In genomic region chr10:6045600-6046457, GRCh38 we compare ENCODE assay signal across 16 cellular contexts. TPM values are rescaled to one million over a fixed set of nuclear protein-coding genes. Genes with fewer than 3 reads are reported as not detected.
DNase-seq lines count a peak whose midpoint lies in the region; ATAC-seq, FAIRE-seq and TF ChIP-seq lines count a peak whose summit lies in the region.
"Had no signal": no experiment of that assay in that cellular context is flagged by ENCODE, and none has a peak within 500 bp of the region (broad histone marks: within the 10 kb centered on the region; RNA-seq: fewer than 3 reads in every experiment).

No MANE protein-coding gene starts in this region.

- no peaks in the 10 kb centered on the region for H3K9me3 ChIP-seq in CD4-positive, alpha-beta T cell (ENCODE audit: control insufficient read depth, low read length)

- no peak for TF ChIP-seq POLR2A in GM12892 (IDR thresholded peaks at IDR 0.05; ENCODE audit: low read depth, low read length)

- H3K27me3 ChIP-seq in CD4-positive, alpha-beta T cell (ENCODE audit: control insufficient read depth, insufficient read depth, low read length), result no peaks in the 10 kb centered on the region

- peak overlapping the region; percentile 77 for H3K27ac Mint-ChIP-seq in CD4-positive, alpha-beta T cell
- H3K27ac Mint-ChIP-seq in activated T-helper 17 cell treated with anti-CD3 and anti-CD28 coated beads, Interleukin-2, amount 50 U/mL, for 72 hours, result peak overlapping the region; percentile 97
- no peak overlapping the region for H3K27ac Mint-ChIP-seq in natural killer cell
- H3K27ac Mint-ChIP-seq: GM23338 had no signal

- no peaks in the 10 kb centered on the region for H3K9me3 Mint-ChIP-seq in CD4-positive, alpha-beta T cell
- H3K9me3 Mint-ChIP-seq in activated T-helper 17 cell treated with anti-CD3 and anti-CD28 coated beads, Interleukin-2, amount 50 U/mL, for 72 hours, result no peaks in the 10 kb centered on the region
- H3K9me3 Mint-ChIP-seq in natural killer cell, result no peaks in the 10 kb centered on the region
- H3K9me3 Mint-ChIP-seq: GM23338 had no signal

- no peak overlapping the region for H3K27ac ChIP-seq in CD4-positive, alpha-beta T cell (ENCODE audit: low read depth, low read length)
- H3K27ac ChIP-seq: hepatocyte had no signal

- H3K4me1 Mint-ChIP-seq in CD4-positive, alpha-beta T cell (ENCODE audit: low read depth), result peaks cover 79% of the 10 kb centered on the region
- H3K4me1 Mint-ChIP-seq in activated T-helper 17 cell treated with anti-CD3 and anti-CD28 coated beads, Interleukin-2, amount 50 U/mL, for 72 hours, result peaks cover 77% of the 10 kb centered on the region
- peaks cover 20 to 29% of the 10 kb centered on the region in 2 donors for H3K4me1 Mint-ChIP-seq in natural killer cell

- no peak for TF ChIP-seq CTCF in CD4-positive, alpha-beta T cell (IDR thresholded peaks at IDR 0.05)
- no peak for TF ChIP-seq CTCF in natural killer cell (IDR thresholded peaks at IDR 0.05)

- CTCF ChIA-PET in CD4-positive, alpha-beta T cell (lab: Charles Lee), result interaction anchor here (1.0 to 1.3 kb wide), 2 partner anchors 31 to 41 kb away, joined by 3 read pairs; no protein-coding TSS in a partner anchor

- peak overlapping the region; percentile 74 for H3K4me3 Mint-ChIP-seq in CD4-positive, alpha-beta T cell
- peak overlapping the region; percentile 85 for H3K4me3 Mint-ChIP-seq in activated T-helper 17 cell treated with anti-CD3 and anti-CD28 coated beads, Interleukin-2, amount 50 U/mL, for 72 hours
- peak overlapping the region; percentile 28 for H3K4me3 Mint-ChIP-seq in natural killer cell
- H3K4me3 Mint-ChIP-seq: GM23338 had no signal

- FAIRE-seq in GM12892 (lab: Jason Lieb, UNC), result peak; percentile 74

- H3K27me3 Mint-ChIP-seq in CD4-positive, alpha-beta T cell, result no peaks in the 10 kb centered on the region
- H3K27me3 Mint-ChIP-seq in activated T-helper 17 cell treated with anti-CD3 and anti-CD28 coated beads, Interleukin-2, amount 50 U/mL, for 72 hours, result no peaks in the 10 kb centered on the region
- H3K27me3 Mint-ChIP-seq in natural killer cell (ENCODE audit: low read depth in 2 of 2), result peaks cover 12 to 15% of the 10 kb centered on the region in 2 donors

- intact Hi-C loops in CD4-positive, alpha-beta T cell (cut with DNase I, micrococcal nuclease), result loop anchor here in 1 of 2 experiments (5.0 kb wide), 1 partner anchor 69 kb away; the partner anchor contains the start of gene IL15RA
- intact Hi-C loops in natural killer cell (cut with micrococcal nuclease), result no loop called here

- no peak for ATAC-seq in CD4-positive, alpha-beta T cell (ENCODE audit: poor library complexity)
- peak; percentile 31 for ATAC-seq in activated T-helper 17 cell treated with anti-CD3 and anti-CD28 coated beads, Interleukin-2, amount 50 U/mL, for 72 hours (replicated peaks)
- ATAC-seq in natural killer cell (no peak), GM21576 (IDR thresholded peaks at IDR 0.05; ENCODE audit: unreplicated experiment) (no peak)
- ATAC-seq: GM23338, left cardiac atrium had no signal

- POLR2A ChIA-PET in CD4-positive, alpha-beta T cell (lab: Charles Lee), result interaction anchor here (0.5 to 1.6 kb wide), 6 partner anchors 8 to 200 kb away, joined by 3 to 4 read pairs (median 4); partner anchors contain the start of genes ANKRD16 and FBH1

- DNase-seq in CD4-positive, alpha-beta T cell, result no peak
- no peak for DNase-seq in GM12892 (ENCODE audit: insufficient read length)
- DNase-seq in natural killer cell, result no peak
- no peak for DNase-seq in kidney glomerular epithelial cell (lab: John Stamatoyannopoulos, UW)
- DNase-seq in SIG-M5 (lab: John Stamatoyannopoulos, UW), result no peak
- DNase-seq: IMR-90, left cardiac atrium, NCI-H1048, NCI-H226 had no signal

- H3K36me3 Mint-ChIP-seq in CD4-positive, alpha-beta T cell (ENCODE audit: low read depth), result peaks cover 3% of the 10 kb centered on the region
- H3K36me3 Mint-ChIP-seq in activated T-helper 17 cell treated with anti-CD3 and anti-CD28 coated beads, Interleukin-2, amount 50 U/mL, for 72 hours (ENCODE audit: low read depth), result peaks cover 100% of the 10 kb centered on the region
- no peaks in the 10 kb centered on the region for H3K36me3 Mint-ChIP-seq in natural killer cell

RNA-seq across cellular contexts. Expression of gene IL2RA, which starts 16.3 kb away (rescaled TPM):
- 1 to 10 TPM; 4.9 to 5.4 TPM for total RNA-seq in CD4-positive, alpha-beta T cell
- 7.2 TPM for polyA plus RNA-seq in GM12892 (2012; ENCODE audit: missing spikeins)
- 1,000 to 10,000 TPM; 1,342 to 1,348 TPM for total RNA-seq in activated T-helper 17 cell treated with anti-CD3 and anti-CD28 coated beads, Interleukin-2, amount 50 U/mL, for 72 hours
- 10 to 100 TPM in 1 of 3 donors, 1 to 10 TPM in 2; 3.4 to 11.2 (median 3.7) TPM for total RNA-seq in natural killer cell
- total RNA-seq: GM23338, hepatocyte, IMR-90, myocyte, pulmonary artery endothelial cell, SK-MEL-5 had no signal
- polyA plus RNA-seq: GM23338, hepatocyte, IMR-90 had no signal

RNA-seq across cellular contexts. Expression of gene RBM17, which starts 43.0 kb away (rescaled TPM):
- 100 to 1,000 TPM; 143 to 150 TPM for total RNA-seq in CD4-positive, alpha-beta T cell
- 95.0 TPM for polyA plus RNA-seq in GM12892 (2012; ENCODE audit: missing spikeins)
- 100 to 1,000 TPM; 157 to 253 TPM for total RNA-seq in activated T-helper 17 cell treated with anti-CD3 and anti-CD28 coated beads, Interleukin-2, amount 50 U/mL, for 72 hours
- total RNA-seq in natural killer cell, result 100 to 1,000 TPM; 120 to 147 (median 147) TPM

Comparison
In these comparisons a context has a peak if more than half of its experiments do, and no peak if none do; other contexts are left out.
1. H3K27ac Mint-ChIP-seq: peak in CD4-positive, alpha-beta T cell (single experiment) and activated T-helper 17 cell treated with anti-CD3 and anti-CD28 coated beads, Interleukin-2, amount 50 U/mL, for 72 hours (single experiment); none in natural killer cell (0 of 2).
2. H3K4me3 Mint-ChIP-seq: peak in every context shown above with its lines; median percentile 85 in activated T-helper 17 cell treated with anti-CD3 and anti-CD28 coated beads, Interleukin-2, amount 50 U/mL, for 72 hours; 74 in CD4-positive, alpha-beta T cell; 28 in natural killer cell.
3. RNA of gene IL2RA, which starts 16.3 kb away (total RNA-seq): 1,342 to 1,348 TPM in activated T-helper 17 cell treated with anti-CD3 and anti-CD28 coated beads, Interleukin-2, amount 50 U/mL, for 72 hours; 4.9 to 5.4 TPM in CD4-positive, alpha-beta T cell and 3.4 to 11.2 TPM in natural killer cell; every median in the first group is over 100 times any median in the second.